In the genomic region with DNA sequence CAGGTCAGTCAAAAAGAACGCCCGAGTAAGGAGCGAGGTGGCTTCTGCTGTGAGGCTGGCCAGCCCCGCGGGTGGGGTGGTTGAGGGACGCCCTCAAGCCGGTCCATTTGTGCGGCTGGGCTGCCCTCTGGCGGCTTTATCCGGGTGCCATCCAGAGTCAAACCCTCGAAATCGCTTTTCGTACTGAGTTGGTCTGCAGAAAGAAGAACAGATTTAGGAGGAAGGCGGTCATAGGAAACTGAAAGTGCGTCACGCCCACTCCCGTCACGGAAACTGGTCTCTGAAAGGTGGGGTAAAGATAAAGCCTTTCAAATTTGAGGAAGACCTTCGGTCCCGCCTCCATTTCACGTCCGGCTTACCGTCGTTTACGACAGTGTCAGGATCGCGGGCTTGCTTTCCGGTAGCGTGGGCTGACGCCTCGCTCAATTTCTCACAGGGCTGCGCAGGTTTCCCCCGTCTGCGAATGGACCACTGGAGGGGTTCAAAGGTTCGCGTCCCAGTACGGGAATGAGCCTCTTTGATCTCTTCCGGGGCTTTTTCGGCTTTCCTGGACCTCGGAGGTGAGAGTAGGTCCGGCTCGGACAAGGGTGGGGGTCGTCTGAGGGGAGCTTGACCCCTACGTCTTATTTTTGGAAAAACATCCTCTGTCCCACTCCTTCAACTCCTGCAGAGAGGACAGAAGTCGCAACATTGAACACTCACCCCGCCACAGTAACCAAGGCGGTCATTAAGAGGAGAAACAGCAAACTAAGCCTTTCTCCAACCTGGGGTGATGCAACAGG, we compare ENCODE assay signal across 8 cellular contexts. TPM values are rescaled to one million over a fixed set of nuclear protein-coding genes. Genes with fewer than 3 reads are reported as not detected.
DNase-seq lines count a peak whose midpoint lies in the region; FAIRE-seq and TF ChIP-seq lines count a peak whose summit lies in the region.

A gene (plus strand): TSS at position 413 of the 782 bp plus-strand sequence. CDS start 95 bp downstream, at position 508.

- peaks cover 13% of the 10 kb centered on the region for H3K79me2 ChIP-seq in Loucy (ENCODE audit: insufficient read depth, low read length)

- H2AFZ ChIP-seq in Loucy (ENCODE audit: low read length), result peak within 1 kb of the TSS; percentile 72

- no peaks in the 10 kb centered on the region for H3K27me3 ChIP-seq in Loucy (ENCODE audit: insufficient read depth, low read length, poor library complexity, severe bottlenecking)

- peak; percentile 88 for TF ChIP-seq CTCF in Loucy (conservative IDR thresholded peaks at IDR 0.05; ENCODE audit: low read length)
- peak; percentile 74 for TF ChIP-seq CTCF in fibroblast of villous mesenchyme (IDR thresholded peaks at IDR 0.05; ENCODE audit: insufficient read depth, low read depth, low read length)
- TF ChIP-seq CTCF in neural crest cell (conservative IDR thresholded peaks at IDR 0.05), result peak; percentile 88

- H3F3A ChIP-seq in Loucy (ENCODE audit: low read depth), result no peaks in the 10 kb centered on the region

- peak within 1 kb of the TSS; percentile 92 for H3K4me2 ChIP-seq in Loucy (ENCODE audit: low read depth, low read length, poor library complexity, severe bottlenecking)

- H4K20me1 ChIP-seq in Loucy (ENCODE audit: insufficient read depth, low read length, poor library complexity, severe bottlenecking), result no peaks in the 10 kb centered on the region

- peak within 1 kb of the TSS; percentile 96 for H3K27ac Mint-ChIP-seq in neural crest cell (ENCODE audit: unreplicated experiment)

- H3K36me3 ChIP-seq in ES-I3 (ENCODE audit: insufficient read depth, low read length) (peaks cover 13% of the 10 kb centered on the region; the same call in 1 of the 2 replicates), Loucy (ENCODE audit: insufficient read depth, low read length) (peaks cover 27% of the 10 kb centered on the region; the same call in 1 of the 2 replicates)

- TF ChIP-seq POLR2A in H54 (IDR thresholded peaks at IDR 0.05; ENCODE audit: low read depth, low read length), result peak; percentile 71

- H3K9me3 ChIP-seq in ES-I3 (ENCODE audit: control insufficient read depth, insufficient read depth, low read length), result no peaks in the 10 kb centered on the region
- no peaks in the 10 kb centered on the region for H3K9me3 ChIP-seq in Loucy (ENCODE audit: insufficient read depth, low read depth, low read length)

- no peaks in the 10 kb centered on the region for H3K27me3 Mint-ChIP-seq in neural crest cell (ENCODE audit: low read depth)

- H3K4me3 Mint-ChIP-seq in neural crest cell, result peak within 1 kb of the TSS; percentile 97

- DNase-seq in H54 (ENCODE audit: insufficient read length, low spot score) (peak; percentile 79), SHP77 (lab: John Stamatoyannopoulos, UW) (peak; percentile 98 to 99), fibroblast of villous mesenchyme (ENCODE audit: low read depth) (peak; percentile 99), neural crest cell (ENCODE audit: low read depth, low spot score) (peak; percentile 84), stromal cell of bone marrow (ENCODE audit: low read depth) (peak; percentile 93)
- DNase-seq in activated effector memory CD4-positive, alpha-beta T cell treated with anti-CD3 and anti-CD28 coated beads, Interleukin-2, amount 50 U/mL, for 16 hours, result peak; percentile 99

- H3K9me3 Mint-ChIP-seq in neural crest cell, result no peaks in the 10 kb centered on the region

- no peaks in the 10 kb centered on the region for H3K9me2 ChIP-seq in Loucy (replicated peaks; ENCODE audit: low read depth, low read length)

- H3K4me3 ChIP-seq in Loucy (ENCODE audit: low read length, poor library complexity, severe bottlenecking) (peak within 1 kb of the TSS; percentile 100), fibroblast of villous mesenchyme (ENCODE audit: low read depth, low read length) (peak within 1 kb of the TSS; percentile 81)

- peaks cover 19% of the 10 kb centered on the region for H3K4me1 Mint-ChIP-seq in neural crest cell

- H3K9ac ChIP-seq in ES-I3 (ENCODE audit: low read depth, low read length) (peak within 1 kb of the TSS; percentile 65), Loucy (ENCODE audit: low read depth, low read length, poor library complexity, severe bottlenecking) (peak within 1 kb of the TSS; percentile 98)

- H3K4me1 ChIP-seq in ES-I3 (ENCODE audit: insufficient read depth, low read length), result no peaks in the 10 kb centered on the region
- peaks cover 13% of the 10 kb centered on the region for H3K4me1 ChIP-seq in Loucy (ENCODE audit: insufficient read depth, low read length, poor library complexity, severe bottlenecking)

- H3K36me3 Mint-ChIP-seq in neural crest cell (ENCODE audit: low read depth), result peaks cover 15% of the 10 kb centered on the region

- peak; percentile 89 for FAIRE-seq in H54 (lab: Jason Lieb, UNC)

RNA-seq across cellular contexts. Expression of the gene that starts here (rescaled TPM):
- total RNA-seq in fibroblast of villous mesenchyme (153 and 165 TPM in 2 replicates), neural crest cell (63.4 and 63.7 TPM in 2 replicates)

Comparison
In these comparisons a context has a peak if more than half of its experiments do, and no peak if none do; other contexts are left out.
1. Peak in every context shown above with its lines: DNase-seq and H3K4me3 ChIP-seq.